Comparison of ENCODE assay signal across 7 cellular contexts in genomic region chr15:22160283-22160682, GRCh38.
DNase-seq lines count a peak whose midpoint lies in the region; ATAC-seq lines count a peak whose summit lies in the region.
"Not testable (repeated sequence)": the region's sequence is repeated elsewhere in the genome, so short reads cannot be mapped to it uniquely, and the experiment has no call there.

No MANE protein-coding gene starts in this region.

- ATAC-seq in GM18868 (IDR thresholded peaks at IDR 0.05; ENCODE audit: unreplicated experiment) (peak; percentile 18), GM19452 (IDR thresholded peaks at IDR 0.05; ENCODE audit: unreplicated experiment) (peak; percentile 38), GM21717 (IDR thresholded peaks at IDR 0.05; ENCODE audit: unreplicated experiment) (peak; percentile 32), HG02885 (IDR thresholded peaks at IDR 0.05; ENCODE audit: poor library complexity, unreplicated experiment) (peak; percentile 28), HG03280 (IDR thresholded peaks at IDR 0.05; ENCODE audit: unreplicated experiment) (peak; percentile 29), memory B cell (ENCODE audit: low read depth) (peak; percentile 47)
- ATAC-seq in activated CD4-positive, CD25-positive, alpha-beta regulatory T cell treated with anti-CD3 and anti-CD28 coated beads, Interleukin-2, amount 50 U/mL, for 24 hours: peak; percentile 56 to 61

- H3K4me1 Mint-ChIP-seq in memory B cell: not testable (repeated sequence)

- H3K4me3 Mint-ChIP-seq in memory B cell: not testable (repeated sequence)

- not testable (repeated sequence) for H3K27ac Mint-ChIP-seq in memory B cell

- H3K36me3 Mint-ChIP-seq in memory B cell: not testable (repeated sequence)

- not testable (repeated sequence) for H3K27me3 Mint-ChIP-seq in memory B cell

- DNase-seq in memory B cell (ENCODE audit: low spot score in 2 of 2): not testable (repeated sequence)

- not testable (repeated sequence) for H3K9me3 Mint-ChIP-seq in memory B cell
